ENCODE assay signal across 14 cellular contexts in genomic region chr7:47596502-47597202, GRCh38. TPM values are rescaled to one million over a fixed set of nuclear protein-coding genes. Genes with fewer than 3 reads are reported as not detected.
DNase-seq lines count a peak whose midpoint lies in the region; ATAC-seq and TF ChIP-seq lines count a peak whose summit lies in the region.
"Had no signal": no experiment of that assay in that cellular context is flagged by ENCODE, and none has a peak within 500 bp of the region (broad histone marks: within the 10 kb centered on the region; RNA-seq: fewer than 3 reads in every experiment).

No MANE protein-coding gene starts in this region.

- DNase-seq in NCI-H2196 (lab: John Stamatoyannopoulos, UW; ENCODE audit: unreplicated experiment) (peak; percentile 40), NCI-H2196 treated with DMSO at 0.1 percent for 48 hours (lab: John Stamatoyannopoulos, UW; ENCODE audit: unreplicated experiment) (no peak), SHP77 treated with DMSO at 0.1 percent for 48 hours (lab: John Stamatoyannopoulos, UW) (peak; percentile 32), left colon (peak in 1 of 2 donors; percentile 56), upper lobe of right lung (no peak), SW480 (ENCODE audit: low spot score) (no peak)
- DNase-seq: activated CD8-positive, alpha-beta T cell treated with anti-CD3 and anti-CD28 coated beads for 36 hours; DMS153; immature natural killer cell; naive B cell; RPMI8226; transverse colon had no signal

- peak; percentile 25 for ATAC-seq in left colon
- peak; percentile 27 for ATAC-seq in upper lobe of right lung
- no peak for ATAC-seq in HG02970 (IDR thresholded peaks at IDR 0.05; ENCODE audit: low FRiP score, unreplicated experiment)
- ATAC-seq in GM18909 (IDR thresholded peaks at IDR 0.05; ENCODE audit: poor library complexity, unreplicated experiment): no peak
- ATAC-seq: activated CD8-positive, alpha-beta T cell treated with anti-CD3 and anti-CD28 coated beads for 36 hours had no signal

- TF ChIP-seq CTCF in upper lobe of right lung (IDR thresholded peaks at IDR 0.05): no peak

- peaks cover 19% of the 10 kb centered on the region for H3K4me1 ChIP-seq in upper lobe of right lung

- H3K4me3 ChIP-seq in upper lobe of right lung: no peak overlapping the region
- H3K4me3 ChIP-seq: transverse colon had no signal

- no peak overlapping the region for H3K27ac ChIP-seq in upper lobe of right lung

- peaks cover 11% of the 10 kb centered on the region for H3K9me3 ChIP-seq in upper lobe of right lung

- no peaks in the 10 kb centered on the region for H3K36me3 ChIP-seq in upper lobe of right lung
- H3K36me3 ChIP-seq: transverse colon had no signal

- H3K27me3 ChIP-seq in upper lobe of right lung: no peaks in the 10 kb centered on the region
- H3K27me3 ChIP-seq: transverse colon had no signal

- intact Hi-C loops in left colon (cut with DNase I, micrococcal nuclease): no loop called here
- intact Hi-C loops in upper lobe of right lung (cut with DNase I): no loop called here

RNA-seq across cellular contexts. Expression of gene TNS3, which starts 14.7 kb away (rescaled TPM):
- total RNA-seq in left colon: 10 to 100 TPM; 56.9 to 62.3 TPM
- 168 TPM for total RNA-seq in upper lobe of right lung

Comparison
In these comparisons a context has a peak if more than half of its experiments do, and no peak if none do; other contexts are left out.
1. DNase-seq: peak in NCI-H2196 (single experiment) and SHP77 treated with DMSO at 0.1 percent for 48 hours (single experiment); none in NCI-H2196 treated with DMSO at 0.1 percent for 48 hours (single experiment), upper lobe of right lung (single experiment) and SW480 (single experiment).
2. ATAC-seq: peak in left colon (single experiment) and upper lobe of right lung (single experiment); none in HG02970 (single experiment) and GM18909 (single experiment).